Comparison of ENCODE assay signal across 25 cellular contexts in the genomic region with DNA sequence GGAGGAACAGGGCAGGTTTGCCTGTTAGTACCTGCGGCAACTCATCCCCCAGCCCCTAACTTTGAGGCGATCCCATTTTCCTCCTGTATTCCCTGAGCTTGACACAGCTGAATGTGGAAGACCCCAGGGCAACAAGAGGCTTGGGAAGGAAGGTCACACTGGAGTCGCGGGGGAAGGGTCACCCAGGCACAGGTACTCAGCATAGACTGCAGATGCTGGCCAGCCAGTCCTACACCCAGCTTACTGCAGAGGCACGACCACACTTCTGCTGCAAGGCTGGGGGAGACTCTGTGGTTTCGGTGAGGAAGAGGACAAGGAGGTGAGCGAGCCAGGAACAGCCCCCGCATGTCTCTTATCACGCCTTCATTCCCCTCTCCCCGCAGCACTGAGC.
DNase-seq lines count a peak whose midpoint lies in the region; ATAC-seq and TF ChIP-seq lines count a peak whose summit lies in the region.
"Had no signal": no experiment of that assay in that cellular context is flagged by ENCODE, and none has a peak within 500 bp of the region (broad histone marks: within the 10 kb centered on the region; RNA-seq: fewer than 3 reads in every experiment).

No MANE protein-coding gene starts in this region.

- peaks cover 20% of the 10 kb centered on the region for H3F3A ChIP-seq in MM.1S (ENCODE audit: insufficient read depth, low read length)

- no peaks in the 10 kb centered on the region for H4K20me1 ChIP-seq in MM.1S (ENCODE audit: insufficient read depth, low read length)

- no peak overlapping the region for H3K9ac ChIP-seq in MM.1S (ENCODE audit: low read length)

- 77 to 82% methylated on average over 10 of the region's 10 CpGs for whole genome bisulfite sequencing in lung, 2 donors

- H2AFZ ChIP-seq in MM.1S (ENCODE audit: low read length): no peak overlapping the region

- no peak overlapping the region for H3K27ac ChIP-seq in lung (ENCODE audit: low read depth in 1 of 2, low read length in 1 of 2)
- H3K27ac ChIP-seq in MM.1S (ENCODE audit: low read length): no peak overlapping the region
- H3K27ac ChIP-seq: foreskin keratinocyte, uterus, VCaP had no signal

- H3K4me1 ChIP-seq in lung (ENCODE audit: control insufficient read depth in 2 of 2, insufficient read depth in 2 of 2, low read length in 2 of 2): no peaks in the 10 kb centered on the region
- peaks cover 30% of the 10 kb centered on the region for H3K4me1 ChIP-seq in MM.1S (ENCODE audit: low read length)
- H3K4me1 ChIP-seq: foreskin keratinocyte, uterus had no signal

- H3K27me3 ChIP-seq in lung (ENCODE audit: control insufficient read depth, insufficient read depth) (no peaks in the 10 kb centered on the region), MM.1S (replicated peaks; ENCODE audit: insufficient read depth, low read length) (peaks cover 35% of the 10 kb centered on the region)
- H3K27me3 ChIP-seq: uterus had no signal

- H3K4me3 ChIP-seq in lung (no peak overlapping the region), MM.1S (ENCODE audit: low read length) (no peak overlapping the region)
- H3K4me3 ChIP-seq: smooth muscle cell, uterus had no signal

- ATAC-seq in lung (ENCODE audit: insufficient read depth, low FRiP score) (no peak), HG03159 (IDR thresholded peaks at IDR 0.05; ENCODE audit: unreplicated experiment) (no peak)
- ATAC-seq: foreskin keratinocyte, natural killer cell had no signal

- TF ChIP-seq CTCF in lung (IDR thresholded peaks at IDR 0.05; ENCODE audit: control extremely low read depth, extremely low read depth): no peak
- TF ChIP-seq CTCF in MM.1S (IDR thresholded peaks at IDR 0.05; ENCODE audit: low read length): no peak

- H3K9me2 ChIP-seq in MM.1S (replicated peaks; ENCODE audit: insufficient read depth, low read length): no peaks in the 10 kb centered on the region

- no peak overlapping the region for H3K4me2 ChIP-seq in MM.1S (ENCODE audit: low read depth, low read length)
- H3K4me2 ChIP-seq: smooth muscle cell had no signal

- H3K36me3 ChIP-seq in lung (ENCODE audit: control insufficient read depth in 2 of 2, insufficient read depth in 2 of 2, low read length in 2 of 2) (no peaks in the 10 kb centered on the region), MM.1S (replicated peaks; ENCODE audit: insufficient read depth, low read length) (no peaks in the 10 kb centered on the region)
- H3K36me3 ChIP-seq: uterus had no signal

- H3K79me2 ChIP-seq in MM.1S (ENCODE audit: low read length): no peaks in the 10 kb centered on the region

- no peaks in the 10 kb centered on the region for H3K9me3 ChIP-seq in lung (ENCODE audit: control insufficient read depth in 2 of 2, insufficient read depth in 1 of 2, low read length in 1 of 2)
- H3K9me3 ChIP-seq in MM.1S (replicated peaks; ENCODE audit: insufficient read depth, low read length): no peaks in the 10 kb centered on the region
- H3K9me3 ChIP-seq: uterus had no signal

- peak; percentile 54 for DNase-seq in activated CD8-positive, alpha-beta memory T cell treated with anti-CD3 and anti-CD28 coated beads for 24 hours
- no peak for DNase-seq in activated CD8-positive, alpha-beta memory T cell treated with anti-CD3 and anti-CD28 coated beads, Interleukin-2, amount 50 U/mL, for 4 hours
- peak; percentile 53 for DNase-seq in OCI-M1 (lab: John Stamatoyannopoulos, UW)
- peak; percentile 23 for DNase-seq in lung (ENCODE audit: low spot score)
- peak; percentile 20 for DNase-seq in stimulated activated CD8-positive, alpha-beta memory T cell treated with anti-CD3 and anti-CD28 coated beads, Interleukin-4, amount 100 ng/mL, for 48 hours
- DNase-seq in activated CD4-positive, alpha-beta T cell treated with anti-CD3 and anti-CD28 coated beads for 48 hours: no peak
- DNase-seq in MM.1S: no peak
- DNase-seq: 8988T; activated CD4-positive, alpha-beta T cell treated with anti-CD3 and anti-CD28 coated beads, Interleukin-2, amount 50 U/mL, for 4 hours; activated naive CD4-positive, alpha-beta T cell treated with anti-CD3 and anti-CD28 coated beads for 36 hours; activated T-cell treated with anti-CD3 and anti-CD28 coated beads, Interleukin-2, amount 50 U/mL, for 24 hours; AML-193; aorta; central memory CD4-positive, alpha-beta T cell; foreskin keratinocyte; kidney; natural killer cell; NCI-H146; NCI-H748 treated with DMSO at 0.1 percent for 48 hours; SIG-M5; stimulated activated CD4-positive, alpha-beta T cell treated with anti-CD3 and anti-CD28 coated beads, Interleukin-2, amount 100 ng/mL, for 48 hours; uterus had no signal

Comparison
In these comparisons a context has a peak if more than half of its experiments do, and no peak if none do; other contexts are left out.
1. DNase-seq: peak in activated CD8-positive, alpha-beta memory T cell treated with anti-CD3 and anti-CD28 coated beads for 24 hours (single experiment), OCI-M1 (single experiment), lung (single experiment) and stimulated activated CD8-positive, alpha-beta memory T cell treated with anti-CD3 and anti-CD28 coated beads, Interleukin-4, amount 100 ng/mL, for 48 hours (single experiment); none in activated CD8-positive, alpha-beta memory T cell treated with anti-CD3 and anti-CD28 coated beads, Interleukin-2, amount 50 U/mL, for 4 hours (single experiment), activated CD4-positive, alpha-beta T cell treated with anti-CD3 and anti-CD28 coated beads for 48 hours (single experiment) and MM.1S (single experiment).